ENCODE assay signal across 19 cellular contexts in the genomic region with DNA sequence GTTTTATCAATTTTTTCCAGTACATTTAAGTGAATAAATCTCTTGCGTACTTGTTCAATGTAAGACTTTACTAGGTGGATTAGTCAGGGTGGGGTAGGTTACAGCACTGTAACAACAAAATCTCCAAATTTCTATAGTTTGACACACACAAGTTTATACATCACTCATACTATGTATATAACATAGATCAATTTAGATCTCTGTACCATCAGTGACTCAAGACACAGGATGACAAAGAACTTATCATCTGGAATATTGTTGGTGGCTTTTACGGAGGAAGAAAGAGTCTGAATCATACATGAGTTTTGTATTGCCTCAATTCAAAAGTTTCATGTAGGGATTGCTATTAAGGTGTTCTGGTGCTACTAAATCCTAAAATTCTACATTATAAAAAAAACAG.
"Had no signal": no experiment of that assay in that cellular context is flagged by ENCODE, and none has a peak within 500 bp of the region (broad histone marks: within the 10 kb centered on the region; RNA-seq: fewer than 3 reads in every experiment).

No MANE protein-coding gene starts in this region.

- H3K4me1 Mint-ChIP-seq: memory B cell; natural killer cell; stimulated activated naive CD8-positive, alpha-beta T cell treated with anti-CD3 and anti-CD28 coated beads, Interleukin-15, amount 100 ng/mL, for 72 hours had no signal

- H3K4me3 ChIP-seq: gastrocnemius medialis, lung, pancreas, right lobe of liver, suprapubic skin, transverse colon, upper lobe of right lung, uterus had no signal

- H3K4me3 Mint-ChIP-seq: effector memory CD8-positive, alpha-beta T cell; memory B cell; natural killer cell; stimulated activated naive CD8-positive, alpha-beta T cell treated with anti-CD3 and anti-CD28 coated beads, Interleukin-15, amount 100 ng/mL, for 72 hours had no signal

- DNase-seq: cortex of kidney; effector memory CD8-positive, alpha-beta T cell; gastrocnemius medialis; head of caudate nucleus; natural killer cell; occipital lobe; pancreas; right lobe of liver; small intestine; stimulated activated CD4-positive, alpha-beta T cell treated with anti-CD3 and anti-CD28 coated beads, Interleukin-15, amount 100 ng/mL, for 24 hours; stimulated activated CD4-positive, alpha-beta T cell treated with anti-CD3 and anti-CD28 coated beads, Interleukin-2, amount 100 ng/mL, for 48 hours; stimulated activated naive CD4-positive, alpha-beta T cell; stimulated activated naive CD8-positive, alpha-beta T cell treated with anti-CD3 and anti-CD28 coated beads, Interleukin-15, amount 100 ng/mL, for 72 hours; transverse colon; upper lobe of right lung; uterus had no signal

- H3K9me3 Mint-ChIP-seq: memory B cell; stimulated activated naive CD8-positive, alpha-beta T cell treated with anti-CD3 and anti-CD28 coated beads, Interleukin-15, amount 100 ng/mL, for 72 hours had no signal

- H3K27me3 Mint-ChIP-seq: effector memory CD8-positive, alpha-beta T cell; memory B cell had no signal

- H3K36me3 Mint-ChIP-seq: memory B cell, natural killer cell had no signal

- H3K27ac Mint-ChIP-seq: effector memory CD8-positive, alpha-beta T cell; memory B cell; natural killer cell; stimulated activated naive CD8-positive, alpha-beta T cell treated with anti-CD3 and anti-CD28 coated beads, Interleukin-15, amount 100 ng/mL, for 72 hours had no signal
